7 cellular contexts compared by ENCODE assay signal in the genomic region with DNA sequence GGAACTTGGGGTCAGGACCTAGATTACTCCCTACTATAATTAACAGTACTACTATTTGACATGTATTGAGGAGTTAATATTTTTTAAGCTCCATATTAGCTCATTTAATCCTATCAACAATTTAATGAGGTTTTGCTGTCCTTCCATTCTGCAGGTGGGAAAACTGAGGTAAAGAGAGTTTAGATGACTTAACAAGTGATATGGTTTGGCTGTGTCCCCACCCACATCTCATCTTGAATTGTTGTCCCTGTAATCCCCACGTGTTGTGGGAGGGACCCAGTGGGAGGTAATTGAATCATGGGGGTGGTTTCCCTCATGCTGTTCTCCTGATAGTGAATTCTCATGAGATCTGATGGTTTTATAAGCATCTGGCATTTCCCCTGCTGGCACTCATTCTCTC. TPM values are rescaled to one million over a fixed set of nuclear protein-coding genes. Genes with fewer than 3 reads are reported as not detected.
DNase-seq lines count a peak whose midpoint lies in the region; ATAC-seq and TF ChIP-seq lines count a peak whose summit lies in the region.
"Not testable (repeated sequence)": the region's sequence is repeated elsewhere in the genome, so short reads cannot be mapped to it uniquely, and the experiment has no call there.

No MANE protein-coding gene starts in this region.

- H3K9me3 ChIP-seq in endodermal cell (ENCODE audit: control insufficient read depth, low read length), result not testable (repeated sequence)

- H3K4me1 ChIP-seq in endodermal cell (ENCODE audit: control insufficient read depth, insufficient read depth, low read length), result not testable (repeated sequence)

- WGBS in endodermal cell (ENCODE audit: insufficient coverage in 1 of 2, insufficient read length in 1 of 2), 2 experiments, result 0% methylated on average over 1 of the region's 1 CpG; no CpG with 5 or more reads in 1 of the 2 experiments

- not testable (repeated sequence) for H3K4me3 Mint-ChIP-seq in T-cell, endodermal cell
- H3K4me3 Mint-ChIP-seq in neural crest cell, result peak overlapping the region; percentile 73

- TF ChIP-seq CTCF in endodermal cell (conservative IDR thresholded peaks at IDR 0.05); neural crest cell (conservative IDR thresholded peaks at IDR 0.05): not testable (repeated sequence)

- ATAC-seq in T-cell (replicated peaks in 1 of 4), result not testable (repeated sequence)

- not testable (repeated sequence) for H3K9me3 Mint-ChIP-seq in T-cell, endodermal cell, neural crest cell

- CTCF ChIA-PET in T-cell (lab: Charles Lee), result interaction anchor here in 1 of 2 donors (0.6 to 2.1 kb wide), 2 partner anchors 9 to 163 kb away, joined by 3 to 7 read pairs; no protein-coding TSS in a partner anchor

- H3K27me3 ChIP-seq in endodermal cell (ENCODE audit: control insufficient read depth, insufficient read depth, low read length, poor library complexity, severe bottlenecking), result peaks cover 41% of the 10 kb centered on the region

- H3K36me3 ChIP-seq in endodermal cell (ENCODE audit: control insufficient read depth, insufficient read depth, low read length), result not testable (repeated sequence)

- H3K27me3 Mint-ChIP-seq in T-cell, result not testable (repeated sequence)
- H3K27me3 Mint-ChIP-seq in endodermal cell (ENCODE audit: insufficient read depth), result peaks cover 54% of the 10 kb centered on the region
- H3K27me3 Mint-ChIP-seq in neural crest cell (ENCODE audit: low read depth), result peaks cover 62% of the 10 kb centered on the region

- H3K36me3 Mint-ChIP-seq in T-cell; endodermal cell (ENCODE audit: low read depth); neural crest cell (ENCODE audit: low read depth): not testable (repeated sequence)

- not testable (repeated sequence) for H3K27ac ChIP-seq in endodermal cell (ENCODE audit: low read depth, low read length)

- DNase-seq in Daoy (ENCODE audit: low read depth), result peak; percentile 34
- not testable (repeated sequence) for DNase-seq in T-cell; neural crest cell (ENCODE audit: low read depth, low spot score)
- DNase-seq in activated CD4-positive, alpha-beta T cell treated with anti-CD3 and anti-CD28 coated beads, Interleukin-2, amount 50 U/mL, for 4 hours, result peak; percentile 32 to 46
- peak; percentile 68 for DNase-seq in activated effector memory CD4-positive, alpha-beta T cell treated with anti-CD3 and anti-CD28 coated beads, Interleukin-2, amount 50 U/mL, for 16 hours
- DNase-seq in endodermal cell, result peak; percentile 52
- DNase-seq in stimulated activated CD8-positive, alpha-beta memory T cell treated with anti-CD3 and anti-CD28 coated beads, Interleukin-7, amount 100 ng/mL, for 4 hours (ENCODE audit: low read depth in 2 of 2), result peak; percentile 15 to 27

- H3K9ac ChIP-seq in endodermal cell (ENCODE audit: extremely low read depth, low read length, poor library complexity, severe bottlenecking), result not testable (repeated sequence)

- POLR2A ChIA-PET in T-cell (lab: Charles Lee), result interaction anchor here in 1 of 2 donors (0.6 kb wide), 1 partner anchor 1835 kb away, joined by 8 read pairs; no protein-coding TSS in a partner anchor

- peak overlapping the region; percentile 9 to 68 for H3K27ac Mint-ChIP-seq in T-cell
- not testable (repeated sequence) for H3K27ac Mint-ChIP-seq in endodermal cell; neural crest cell (ENCODE audit: unreplicated experiment)

- H3K4me1 Mint-ChIP-seq in T-cell (peaks cover 27 to 39% (median 31%) of the 10 kb centered on the region in 3 donors), endodermal cell (peaks cover 13% of the 10 kb centered on the region), neural crest cell (peaks cover 25% of the 10 kb centered on the region)

- not testable (repeated sequence) for H3K4me3 ChIP-seq in endodermal cell (ENCODE audit: low read length)

RNA-seq across cellular contexts. Expression of a gene that starts 2.6 kb away (rescaled TPM):
- 17.2 and 22.3 TPM in 2 replicates for total RNA-seq in Daoy (2014; rRNA removed; shearing (Covaris generic))
- total RNA-seq in T-cell (10 to 100 TPM; 59.6 to 75.0 (median 64.3) TPM), endodermal cell (10 to 100 TPM; 13.8 to 16.8 TPM), neural crest cell (29.5 and 29.8 TPM in 2 replicates)
- 13.6 TPM for polyA plus RNA-seq in endodermal cell (2013, experiment 1 of 2)
- polyA plus RNA-seq in endodermal cell (2013, experiment 2 of 2), result 14.0 TPM
